13 cellular contexts compared by ENCODE assay signal in genomic region chr17:28707339-28707720, GRCh38.
"Had no signal": no experiment of that assay in that cellular context is flagged by ENCODE, and none has a peak within 500 bp of the region (broad histone marks: within the 10 kb centered on the region; RNA-seq: fewer than 3 reads in every experiment).

No MANE protein-coding gene starts in this region.

- H3K27me3 ChIP-seq: pancreas had no signal

- DNase-seq: activated CD4-positive, CD25-positive, alpha-beta regulatory T cell treated with anti-CD3 and anti-CD28 coated beads, Interleukin-2, amount 50 U/mL, for 72 hours; activated CD8-positive, alpha-beta memory T cell treated with anti-CD3 and anti-CD28 coated beads for 24 hours; activated naive CD4-positive, alpha-beta T cell treated with anti-CD3 and anti-CD28 coated beads, Interleukin-2, amount 50 U/mL, for 16 hours; activated T-cell treated with anti-CD3 and anti-CD28 coated beads for 4 hours; endodermal cell; left colon; pancreas; stimulated activated CD4-positive, alpha-beta T cell treated with anti-CD3 and anti-CD28 coated beads, Interleukin-2, amount 100 ng/mL, for 48 hours had no signal

- H3K9me3 ChIP-seq: mucosa of descending colon, pancreas, thoracic aorta had no signal

- H3K27ac ChIP-seq: pancreas, thoracic aorta had no signal

- H3K27me3 Mint-ChIP-seq: natural killer cell treated with Interleukin-12 subunit alpha and Interleukin-12 subunit beta and Interleukin-15 and Interleukin-18, amount 100 ng/mL, for 72 hours; stimulated activated naive CD8-positive, alpha-beta T cell treated with anti-CD3 and anti-CD28 coated beads, Interleukin-15, Interleukin-2, amounts not matched to agents 100 ng/mL and 50 ng/mL, for 24 hours had no signal

- H3K27ac Mint-ChIP-seq: endodermal cell; natural killer cell treated with Interleukin-12 subunit alpha and Interleukin-12 subunit beta and Interleukin-15 and Interleukin-18, amount 100 ng/mL, for 72 hours; stimulated activated naive CD8-positive, alpha-beta T cell treated with anti-CD3 and anti-CD28 coated beads, Interleukin-15, Interleukin-2, amounts not matched to agents 100 ng/mL and 50 ng/mL, for 24 hours had no signal

- H3K4me3 Mint-ChIP-seq: endodermal cell; natural killer cell treated with Interleukin-12 subunit alpha and Interleukin-12 subunit beta and Interleukin-15 and Interleukin-18, amount 100 ng/mL, for 72 hours; stimulated activated naive CD8-positive, alpha-beta T cell treated with anti-CD3 and anti-CD28 coated beads, Interleukin-15, Interleukin-2, amounts not matched to agents 100 ng/mL and 50 ng/mL, for 24 hours had no signal

- FAIRE-seq: pancreas had no signal

- ATAC-seq: left colon; mucosa of descending colon; natural killer cell treated with Interleukin-12 subunit alpha and Interleukin-12 subunit beta and Interleukin-15 and Interleukin-18, amount 100 ng/mL, for 72 hours; pancreas; SK-N-SH treated with all-trans-retinoic acid at 6 μM for 48 hours had no signal

- H3K9me3 Mint-ChIP-seq: endodermal cell; natural killer cell treated with Interleukin-12 subunit alpha and Interleukin-12 subunit beta and Interleukin-15 and Interleukin-18, amount 100 ng/mL, for 72 hours; stimulated activated naive CD8-positive, alpha-beta T cell treated with anti-CD3 and anti-CD28 coated beads, Interleukin-15, Interleukin-2, amounts not matched to agents 100 ng/mL and 50 ng/mL, for 24 hours had no signal

- H3K4me3 ChIP-seq: mucosa of descending colon, pancreas, thoracic aorta had no signal
